ENCODE assay signal across 1 cellular context in the genomic region with DNA sequence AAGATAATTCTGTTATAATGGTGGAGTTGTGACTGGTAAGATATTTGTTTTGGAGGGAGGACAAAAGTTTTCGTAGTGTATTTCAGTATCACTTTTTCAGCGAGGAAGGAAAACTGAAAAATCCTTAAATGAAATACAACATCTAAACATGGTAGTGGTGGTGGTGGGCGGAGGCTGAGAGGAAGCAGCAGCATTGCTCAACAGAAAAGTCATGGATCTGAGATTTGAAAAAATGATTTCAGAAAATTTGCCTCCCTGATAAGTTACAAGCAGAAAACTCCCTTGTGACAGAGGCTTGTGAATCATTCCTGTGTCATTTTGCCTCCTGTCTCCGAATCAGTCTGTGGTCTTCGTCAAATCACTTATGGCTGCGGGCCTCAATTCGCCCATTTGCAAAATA.
TF ChIP-seq lines count a peak whose summit lies in the region.

No MANE protein-coding gene starts in this region.

TF ChIP-seq in HEK293T, 16 proteins besides CTCF, POLR2A, EP300 and RAD21 (continued from another document):
- TF ChIP-seq LEF1 (IDR thresholded peaks at IDR 0.05; ENCODE audit: borderline replicate concordance) (no peak), HDGF (IDR thresholded peaks at IDR 0.05; ENCODE audit: borderline replicate concordance) (no peak), BHLHE40 (IDR thresholded peaks at IDR 0.05; ENCODE audit: borderline replicate concordance) (no peak), ZNF384 (IDR thresholded peaks at IDR 0.05) (no peak)
